In the genomic region with DNA sequence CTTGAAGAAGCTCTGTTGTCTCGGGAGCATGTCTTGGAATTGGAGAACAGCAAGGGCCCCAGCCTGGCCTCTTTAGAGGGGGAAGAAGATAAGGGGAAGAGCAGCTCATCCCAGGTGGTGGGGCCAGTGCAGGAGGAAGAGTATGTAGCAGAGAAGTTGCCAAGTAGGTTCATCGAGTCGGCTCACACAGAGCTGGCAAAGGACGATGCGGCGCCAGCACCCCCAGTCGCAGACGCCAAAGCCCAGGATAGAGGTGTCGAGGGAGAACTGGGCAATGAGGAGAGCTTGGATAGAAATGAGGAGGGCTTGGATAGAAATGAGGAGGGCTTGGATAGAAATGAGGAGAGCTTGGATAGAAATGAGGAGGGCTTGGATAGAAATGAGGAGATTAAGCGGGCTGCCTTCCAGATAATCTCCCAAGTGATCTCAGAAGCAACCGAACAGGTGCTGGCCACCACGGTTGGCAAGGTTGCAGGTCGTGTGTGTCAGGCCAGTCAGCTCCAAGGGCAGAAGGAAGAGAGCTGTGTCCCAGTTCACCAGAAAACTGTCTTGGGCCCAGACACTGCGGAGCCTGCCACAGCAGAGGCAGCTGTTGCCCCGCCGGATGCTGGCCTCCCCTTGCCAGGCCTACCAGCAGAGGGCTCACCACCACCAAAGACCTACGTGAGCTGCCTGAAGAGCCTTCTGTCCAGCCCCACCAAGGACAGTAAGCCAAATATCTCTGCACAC, we compare ENCODE assay signal across 9 cellular contexts. TPM values are rescaled to one million over a fixed set of nuclear protein-coding genes. Genes with fewer than 3 reads are reported as not detected.
DNase-seq lines count a peak whose midpoint lies in the region; ATAC-seq and TF ChIP-seq lines count a peak whose summit lies in the region.
"Had no signal": no experiment of that assay in that cellular context is flagged by ENCODE, and none has a peak within 500 bp of the region (broad histone marks: within the 10 kb centered on the region; RNA-seq: fewer than 3 reads in every experiment).

No MANE protein-coding gene starts in this region.

- no peaks in the 10 kb centered on the region for H3K27me3 ChIP-seq in colonic mucosa

- DNase-seq in NCI-H1694 treated with DMSO at 0.1 percent for 48 hours (lab: John Stamatoyannopoulos, UW) (peak; percentile 54), colonic mucosa (no peak), neural crest cell (ENCODE audit: low read depth, low spot score) (no peak)
- no peak for DNase-seq in activated CD4-positive, alpha-beta T cell treated with anti-CD3 and anti-CD28 coated beads for 4 hours
- DNase-seq in stimulated activated naive CD4-positive, alpha-beta T cell treated with Interleukin-2 at 50 U/mL for 16 hours (lab: John Stamatoyannopoulos, UW) = no peak
- DNase-seq: OCI-M1 had no signal

- TF ChIP-seq CTCF in GM12872 (IDR thresholded peaks at IDR 0.05; ENCODE audit: insufficient read depth, low read depth, low read length) (peak; percentile 52), colonic mucosa (IDR thresholded peaks at IDR 0.05) (peak; percentile 30), neural crest cell (conservative IDR thresholded peaks at IDR 0.05) (peak; percentile 38)

- H3K9ac ChIP-seq in colonic mucosa (ENCODE audit: low read depth in 2 of 2, low read length in 2 of 2) = peak overlapping the region in 1 of 2 donors; percentile 70

- peaks cover 19% of the 10 kb centered on the region for H3K4me1 ChIP-seq in colonic mucosa

- no peak overlapping the region for H3K4me3 Mint-ChIP-seq in neural crest cell

- intact Hi-C loops in colonic mucosa (cut with DNase I) = no loop called here

- no peaks in the 10 kb centered on the region for H3K27me3 Mint-ChIP-seq in neural crest cell (ENCODE audit: low read depth)

- peak overlapping the region; percentile 75 for H3K27ac ChIP-seq in colonic mucosa

- H3K36me3 Mint-ChIP-seq in neural crest cell (ENCODE audit: low read depth) = no peaks in the 10 kb centered on the region

- H3K9me3 Mint-ChIP-seq in neural crest cell = no peaks in the 10 kb centered on the region

- ATAC-seq in HG02588 (IDR thresholded peaks at IDR 0.05; ENCODE audit: unreplicated experiment) = no peak
- no peak for ATAC-seq in HG03135 (IDR thresholded peaks at IDR 0.05; ENCODE audit: unreplicated experiment)

- H3K36me3 ChIP-seq in colonic mucosa = no peaks in the 10 kb centered on the region

- H3K4me3 ChIP-seq in colonic mucosa = no peak overlapping the region

- no peak overlapping the region for H3K27ac Mint-ChIP-seq in neural crest cell (ENCODE audit: unreplicated experiment)

- H3K9me3 ChIP-seq in colonic mucosa = no peaks in the 10 kb centered on the region

- peaks cover 18% of the 10 kb centered on the region for H3K4me1 Mint-ChIP-seq in neural crest cell

RNA-seq across cellular contexts. Expression of gene AKAP1, which starts 21.2 kb away (rescaled TPM):
- 100 to 1,000 TPM; 128 to 139 TPM for total RNA-seq in colonic mucosa
- total RNA-seq in neural crest cell = 21.5 and 23.4 TPM in 2 replicates
